Comparison of ENCODE assay signal across 14 cellular contexts in genomic region chr11:25755918-25756584, GRCh38.
DNase-seq lines count a peak whose midpoint lies in the region; ATAC-seq and TF ChIP-seq lines count a peak whose summit lies in the region.
"Had no signal": no experiment of that assay in that cellular context is flagged by ENCODE, and none has a peak within 500 bp of the region (broad histone marks: within the 10 kb centered on the region; RNA-seq: fewer than 3 reads in every experiment).

No MANE protein-coding gene starts in this region.

- no peak for TF ChIP-seq EP300 in sigmoid colon (IDR thresholded peaks at IDR 0.05)

- H3K4me3 ChIP-seq in lower lobe of right lung: no peak overlapping the region
- no peak overlapping the region for H3K4me3 ChIP-seq in sigmoid colon
- H3K4me3 ChIP-seq: BLaER1 treated with 17β-estradiol and CSF1 and Interleukin-3, amounts not matched to agents 10 nM and 100 nM had no signal

- no peak overlapping the region for H3K27ac ChIP-seq in lower lobe of right lung
- H3K27ac ChIP-seq in sigmoid colon: no peak overlapping the region
- H3K27ac ChIP-seq: BLaER1 treated with 17β-estradiol and CSF1 and Interleukin-3, amounts not matched to agents 10 nM and 100 nM had no signal

- H3K27me3 ChIP-seq in lower lobe of right lung (ENCODE audit: low read depth): no peaks in the 10 kb centered on the region
- no peaks in the 10 kb centered on the region for H3K27me3 ChIP-seq in sigmoid colon
- H3K27me3 ChIP-seq: BLaER1 treated with 17β-estradiol and CSF1 and Interleukin-3, amounts not matched to agents 10 nM and 100 nM had no signal

- DNase-seq in Right ventricle myocardium inferior (ENCODE audit: missing footprints) (peak; percentile 42), left ventricle myocardium superior (no peak), lower lobe of right lung (peak; percentile 25), sigmoid colon (peak; percentile 53), RPMI8226 (no peak), NCI-H748 (lab: John Stamatoyannopoulos, UW; ENCODE audit: unreplicated experiment) (no peak), NCI-H1105 treated with DMSO at 0.1 percent for 48 hours (lab: John Stamatoyannopoulos, UW) (no peak)
- DNase-seq: 8988T; CD4-positive, CD25-positive, alpha-beta regulatory T cell; DMS53; GF-D8; GOT3; H9 had no signal

- 87 to 91% methylated on average over 23 of the region's 23 CpGs for WGBS in sigmoid colon, 2 donors

- no peaks in the 10 kb centered on the region for H3K36me3 ChIP-seq in lower lobe of right lung
- no peaks in the 10 kb centered on the region for H3K36me3 ChIP-seq in sigmoid colon
- H3K36me3 ChIP-seq: BLaER1 treated with 17β-estradiol and CSF1 and Interleukin-3, amounts not matched to agents 10 nM and 100 nM had no signal

- intact Hi-C loops in Right ventricle myocardium inferior (cut with DNase I) (no loop called here), left ventricle myocardium superior (cut with micrococcal nuclease) (no loop called here), lower lobe of right lung (cut with DNase I) (no loop called here), sigmoid colon (cut with DNase I) (no loop called here)

- no peak for TF ChIP-seq POLR2A in sigmoid colon (IDR thresholded peaks at IDR 0.05)

- H3K4me1 ChIP-seq in lower lobe of right lung (no peaks in the 10 kb centered on the region), sigmoid colon (no peaks in the 10 kb centered on the region)
- H3K4me1 ChIP-seq: BLaER1 treated with 17β-estradiol and CSF1 and Interleukin-3, amounts not matched to agents 10 nM and 100 nM had no signal

- ATAC-seq in Right ventricle myocardium inferior: no peak
- ATAC-seq in left ventricle myocardium superior: no peak
- peak in 1 of 2 donors; percentile 35 for ATAC-seq in lower lobe of right lung

- TF ChIP-seq CTCF in lower lobe of right lung (IDR thresholded peaks at IDR 0.05) (no peak), sigmoid colon (IDR thresholded peaks at IDR 0.05) (no peak)

- H3K9me3 ChIP-seq in lower lobe of right lung: no peaks in the 10 kb centered on the region
- H3K9me3 ChIP-seq in sigmoid colon: no peaks in the 10 kb centered on the region

Comparison
In these comparisons a context has a peak if more than half of its experiments do, and no peak if none do; other contexts are left out.
1. DNase-seq: peak in Right ventricle myocardium inferior (single experiment), lower lobe of right lung (single experiment) and sigmoid colon (single experiment); none in left ventricle myocardium superior (single experiment), RPMI8226 (single experiment), NCI-H748 (single experiment) and NCI-H1105 treated with DMSO at 0.1 percent for 48 hours (single experiment).